Comparison of ENCODE assay signal across 15 cellular contexts in the genomic region with DNA sequence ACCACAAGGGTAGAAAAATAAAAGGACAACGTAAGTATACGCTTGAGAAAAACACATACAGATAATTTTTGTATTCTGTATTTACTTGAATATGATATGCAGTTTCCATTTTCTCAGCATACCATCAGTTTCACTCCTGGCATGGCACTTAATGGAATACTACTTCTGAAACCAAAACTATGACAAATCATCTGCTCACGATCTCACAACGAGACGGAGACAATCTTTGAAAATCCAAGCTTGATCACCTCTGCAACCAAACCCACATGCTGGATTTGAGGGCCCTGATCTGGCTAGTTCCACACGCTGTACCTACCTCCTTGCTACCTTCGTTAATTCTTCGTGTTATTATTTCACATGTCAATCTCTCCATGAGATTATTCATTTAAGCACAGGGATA.
"Had no signal": no experiment of that assay in that cellular context is flagged by ENCODE, and none has a peak within 500 bp of the region (broad histone marks: within the 10 kb centered on the region; RNA-seq: fewer than 3 reads in every experiment).

No MANE protein-coding gene starts in this region.

- H3K36me3 ChIP-seq: neural progenitor cell, WERI-Rb-1 had no signal

- H2AFZ ChIP-seq: neural progenitor cell had no signal

- H3K4me1 Mint-ChIP-seq: naive B cell had no signal

- ATAC-seq: left cardiac atrium, mucosa of descending colon had no signal

- H3K4me3 Mint-ChIP-seq: brain, naive B cell, neural progenitor cell had no signal

- H3K4me2 ChIP-seq: neural progenitor cell had no signal

- H3K27ac Mint-ChIP-seq: activated T-helper 2 cell treated with anti-CD3 and anti-CD28 coated beads, Interferon-gamma antibody, Interleukin-2, Interleukin-4, amounts not matched to agents 10 μg/mL and 5 μg/mL and 100 μg/mL, durations not matched to agents 14 hours and 24 hours and 36 hours; brain; naive B cell; neural progenitor cell; progenitor cell of endocrine pancreas had no signal

- H3K4me3 ChIP-seq: dorsolateral prefrontal cortex, mucosa of descending colon, neural progenitor cell, thyroid gland had no signal

- H3K4me1 ChIP-seq: thyroid gland had no signal

- H3K27me3 ChIP-seq: dorsolateral prefrontal cortex, neural progenitor cell, thyroid gland had no signal

- H3K27ac ChIP-seq: dorsolateral prefrontal cortex, neural progenitor cell, thyroid gland, WERI-Rb-1 had no signal

- H3K9me3 ChIP-seq: mucosa of descending colon, thyroid gland had no signal

- DNase-seq: anterior cingulate cortex; caudate nucleus; dorsolateral prefrontal cortex; foreskin fibroblast; left cardiac atrium; mesenchymal stem cell; mucosa of descending colon; naive B cell; stimulated activated naive CD4-positive, alpha-beta T cell; thyroid gland; WERI-Rb-1 had no signal

- H3K9me3 Mint-ChIP-seq: activated T-helper 2 cell treated with anti-CD3 and anti-CD28 coated beads, Interferon-gamma antibody, Interleukin-2, Interleukin-4, amounts not matched to agents 10 μg/mL and 5 μg/mL and 100 μg/mL, durations not matched to agents 14 hours and 24 hours and 36 hours; brain; naive B cell; neural progenitor cell had no signal

- H3K27me3 Mint-ChIP-seq: brain, naive B cell, progenitor cell of endocrine pancreas had no signal

- H3K9ac ChIP-seq: neural progenitor cell had no signal
